In genomic region chrX:7109838-7110793, GRCh38 we compare ENCODE assay signal across 8 cellular contexts. TPM values are rescaled to one million over a fixed set of nuclear protein-coding genes. Genes with fewer than 3 reads are reported as not detected.
DNase-seq lines count a peak whose midpoint lies in the region; ATAC-seq and TF ChIP-seq lines count a peak whose summit lies in the region.

No MANE protein-coding gene starts in this region.

- peak overlapping the region; percentile 71 for H3K4me2 ChIP-seq in OCI-LY7 (ENCODE audit: low read length)

- 94% methylated on average over 12 of the region's 12 CpGs for WGBS in esophagus muscularis mucosa

- no peak for TF ChIP-seq POLR2A in esophagus muscularis mucosa (IDR thresholded peaks at IDR 0.05; ENCODE audit: low read depth)

- H3K79me2 ChIP-seq in OCI-LY7 (ENCODE audit: insufficient read depth, low read depth, low read length) = peaks cover 50% of the 10 kb centered on the region; the same call in 1 of the 2 replicates

- no peaks in the 10 kb centered on the region for H4K20me1 ChIP-seq in OCI-LY7 (ENCODE audit: insufficient read depth, low read length)

- H3K27ac ChIP-seq in OCI-LY7 (ENCODE audit: low read depth, low read length, poor library complexity, severe bottlenecking) (peak overlapping the region; percentile 100), esophagus muscularis mucosa (replicated peaks in 1 of 4) (no peak overlapping the region), RWPE1 (no peak overlapping the region)

- peaks cover 5% of the 10 kb centered on the region for H3K36me3 Mint-ChIP-seq in activated CD4-positive, alpha-beta T cell treated with anti-CD3 and anti-CD28 coated beads, Interleukin-2, amount 10 ng/mL, durations not matched to agents 24 days and 14 days (ENCODE audit: low read depth)

- H3K4me3 ChIP-seq in OCI-LY7 (ENCODE audit: low read depth, low read length, poor library complexity, severe bottlenecking) (peak overlapping the region; percentile 52), esophagus muscularis mucosa (no peak overlapping the region)

- H3K9me3 Mint-ChIP-seq in activated CD4-positive, alpha-beta T cell treated with anti-CD3 and anti-CD28 coated beads, Interleukin-2, amount 10 ng/mL, durations not matched to agents 24 days and 14 days = no peaks in the 10 kb centered on the region

- ATAC-seq in HG02678 (IDR thresholded peaks at IDR 0.05; ENCODE audit: unreplicated experiment) = peak; percentile 71

- H3K4me1 ChIP-seq in OCI-LY7 (ENCODE audit: insufficient read depth, low read length, poor library complexity, severe bottlenecking) (peaks cover 86% of the 10 kb centered on the region), esophagus muscularis mucosa (peaks cover 0 to 19% (median 6%) of the 10 kb centered on the region in 4 donors)

- H3K4me1 Mint-ChIP-seq in activated CD4-positive, alpha-beta T cell treated with anti-CD3 and anti-CD28 coated beads, Interleukin-2, amount 10 ng/mL, durations not matched to agents 24 days and 14 days = peaks cover 14% of the 10 kb centered on the region

- H3K36me3 ChIP-seq in OCI-LY7 (ENCODE audit: insufficient read depth, low read length) (peaks cover 33% of the 10 kb centered on the region), esophagus muscularis mucosa (peaks cover 0 to 5% (median 0%) of the 10 kb centered on the region in 4 donors)

- no peak for DNase-seq in activated CD4-positive, alpha-beta T cell treated with anti-CD3 and anti-CD28 coated beads, Interleukin-2, amount 10 ng/mL, durations not matched to agents 24 days and 14 days
- DNase-seq in activated CD4-positive, alpha-beta T cell treated with anti-CD3 and anti-CD28 coated beads, Interleukin-2, amount 50 U/mL, for 1 hour = no peak
- DNase-seq in OCI-LY7 (ENCODE audit: low spot score) = peak; percentile 73
- peak; percentile 59 for DNase-seq in retina
- no peak for DNase-seq in esophagus muscularis mucosa (ENCODE audit: extremely low spot score)
- DNase-seq in RWPE1 (ENCODE audit: low spot score) = no peak
- DNase-seq in effector CD4-positive, alpha-beta T cell = no peak

- no peaks in the 10 kb centered on the region for H3K27me3 ChIP-seq in esophagus muscularis mucosa

- intact Hi-C loops in activated CD4-positive, alpha-beta T cell treated with anti-CD3 and anti-CD28 coated beads, Interleukin-2, amount 10 ng/mL, durations not matched to agents 24 days and 14 days (cut with micrococcal nuclease) = no loop called here
- intact Hi-C loops in OCI-LY7 (cut with micrococcal nuclease; ENCODE audit: unreplicated experiment) = loop anchor here (1.0 to 2.0 kb wide), 3 partner anchors 26 to 109 kb away; partner anchors contain the start of gene PUDP
- intact Hi-C loops in esophagus muscularis mucosa (cut with DNase I) = no loop called here

- peak overlapping the region; percentile 10 for H3K4me3 Mint-ChIP-seq in activated CD4-positive, alpha-beta T cell treated with anti-CD3 and anti-CD28 coated beads, Interleukin-2, amount 10 ng/mL, durations not matched to agents 24 days and 14 days

- no peak for TF ChIP-seq CTCF in OCI-LY7 (conservative IDR thresholded peaks at IDR 0.05; ENCODE audit: low read length)
- no peak for TF ChIP-seq CTCF in esophagus muscularis mucosa (IDR thresholded peaks at IDR 0.05)
- no peak for TF ChIP-seq CTCF in RWPE1 (conservative IDR thresholded peaks at IDR 0.05; ENCODE audit: low read depth)

- peak overlapping the region; percentile 9; the same call in 1 of the 2 replicates for H2AFZ ChIP-seq in OCI-LY7 (ENCODE audit: low read length)

- POLR2A ChIA-PET in OCI-LY7 (lab: Charles Lee) (interaction anchor here (0.6 to 4.4 kb wide), 12 partner anchors 9 to 677 kb away, joined by 3 to 25 read pairs (median 6); no protein-coding TSS in a partner anchor), RWPE1 (lab: Yijun Ruan, JAX; ENCODE audit: low non-redundant PET) (no interaction called here)

- H3K9me2 ChIP-seq in OCI-LY7 (ENCODE audit: insufficient read depth, low read length) = no peaks in the 10 kb centered on the region

- H3K27ac Mint-ChIP-seq in activated CD4-positive, alpha-beta T cell treated with anti-CD3 and anti-CD28 coated beads, Interleukin-2, amount 10 ng/mL, durations not matched to agents 24 days and 14 days = peak overlapping the region; percentile 59

- H3K27me3 Mint-ChIP-seq in activated CD4-positive, alpha-beta T cell treated with anti-CD3 and anti-CD28 coated beads, Interleukin-2, amount 10 ng/mL, durations not matched to agents 24 days and 14 days = no peaks in the 10 kb centered on the region

- CTCF ChIA-PET in OCI-LY7 (lab: Charles Lee; ENCODE audit: unreplicated experiment) = interaction anchor here (0.6 kb wide), 1 partner anchor 20 kb away, joined by 4 read pairs; no protein-coding TSS in a partner anchor
- CTCF ChIA-PET in RWPE1 (lab: Yijun Ruan, JAX) = no interaction called here

- H3K9me3 ChIP-seq in OCI-LY7 (ENCODE audit: low read length) = 0 out of 2 replicates have a peak, but pooled peaks cover 5% of the 10 kb centered on the region
- no peaks in the 10 kb centered on the region for H3K9me3 ChIP-seq in esophagus muscularis mucosa

- no peak for TF ChIP-seq EP300 in esophagus muscularis mucosa (IDR thresholded peaks at IDR 0.05)

- BruUV-seq in OCI-LY7 (replicated peaks; lab: Mats Ljungman, UMichigan) = TSS peak; percentile 94

RNA-seq across cellular contexts. Expression of gene STS, which starts 37.4 kb away (rescaled TPM):
- total RNA-seq in activated CD4-positive, alpha-beta T cell treated with anti-CD3 and anti-CD28 coated beads, Interleukin-2, amount 10 ng/mL, durations not matched to agents 24 days and 14 days = 0.86 and 1.0 TPM in 2 replicates
- total RNA-seq in OCI-LY7 (2014; rRNA removed; shearing (Covaris generic)) = 15.2 and 16.3 TPM in 2 replicates
- total RNA-seq in OCI-LY7 (2022) (40.3 and 47.0 TPM in 2 replicates), esophagus muscularis mucosa (1 to 10 TPM; 4.6 to 7.9 (median 5.5) TPM)

RNA-seq across cellular contexts. Expression of gene PUDP, which starts 37.8 kb away (rescaled TPM):
- 17.4 and 19.5 TPM in 2 replicates for total RNA-seq in activated CD4-positive, alpha-beta T cell treated with anti-CD3 and anti-CD28 coated beads, Interleukin-2, amount 10 ng/mL, durations not matched to agents 24 days and 14 days
- total RNA-seq in OCI-LY7 (2014; rRNA removed; shearing (Covaris generic)) = 8.8 and 21.1 TPM in 2 replicates
- 25.7 and 28.6 TPM in 2 replicates for total RNA-seq in OCI-LY7 (2022)
- 10 to 100 TPM in 1 of 4 donors, 1 to 10 TPM in 3; 5.6 to 14.2 (median 9.1) TPM for total RNA-seq in esophagus muscularis mucosa

Comparison
In these comparisons a context has a peak if more than half of its experiments do, and no peak if none do; other contexts are left out.
1. DNase-seq: peak in OCI-LY7 (single experiment) and retina (single experiment); none in activated CD4-positive, alpha-beta T cell treated with anti-CD3 and anti-CD28 coated beads, Interleukin-2, amount 10 ng/mL, durations not matched to agents 24 days and 14 days (single experiment), activated CD4-positive, alpha-beta T cell treated with anti-CD3 and anti-CD28 coated beads, Interleukin-2, amount 50 U/mL, for 1 hour (single experiment), esophagus muscularis mucosa (single experiment), RWPE1 (single experiment) and effector CD4-positive, alpha-beta T cell (single experiment).